ENCODE assay signal across 10 cellular contexts in the genomic region with DNA sequence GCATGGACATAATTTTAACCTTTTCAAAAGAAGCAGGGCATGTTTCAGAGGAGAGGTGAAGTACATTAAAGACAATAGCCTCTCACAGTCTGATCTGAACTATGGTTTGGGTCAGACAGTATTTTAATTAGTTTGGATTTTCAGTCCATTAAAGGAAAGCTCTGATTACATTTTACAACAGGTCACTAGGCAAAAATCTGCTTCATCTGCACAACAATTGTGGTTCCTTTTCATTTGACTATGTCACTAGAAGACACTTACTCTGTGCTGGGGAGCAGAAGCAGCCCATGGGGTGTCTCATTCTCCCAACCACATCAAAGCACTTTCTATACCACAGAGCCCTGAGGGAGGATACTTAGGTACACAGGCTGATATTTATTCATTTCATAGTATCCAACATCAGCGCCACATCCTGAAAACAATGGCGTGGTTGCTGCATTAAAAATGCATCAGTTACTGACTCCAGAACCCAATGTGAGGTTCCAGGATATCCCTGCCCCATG. TPM values are rescaled to one million over a fixed set of nuclear protein-coding genes. Genes with fewer than 3 reads are reported as not detected.
DNase-seq lines count a peak whose midpoint lies in the region; ATAC-seq and TF ChIP-seq lines count a peak whose summit lies in the region.
"Had no signal": no experiment of that assay in that cellular context is flagged by ENCODE, and none has a peak within 500 bp of the region (broad histone marks: within the 10 kb centered on the region; RNA-seq: fewer than 3 reads in every experiment).

No MANE protein-coding gene starts in this region.

- no peak overlapping the region for H3K4me3 ChIP-seq in PC-9
- H3K4me3 ChIP-seq in ovary: no peak overlapping the region

- CTCF ChIA-PET in PC-9 (lab: Charles Lee): no interaction called here
- CTCF ChIA-PET in GM10248 (lab: Yijun Ruan, JAX): no interaction called here

- 94 to 100% (median 98%) methylated on average over 2 of the region's 2 CpGs for WGBS in ovary, 3 donors

- peak overlapping the region; percentile 3; the same call in 1 of the 2 replicates for H3K4me2 ChIP-seq in PC-9

- no peaks in the 10 kb centered on the region for H3K9me2 ChIP-seq in PC-9 (ENCODE audit: insufficient read depth)

- TF ChIP-seq CTCF in PC-9 (conservative IDR thresholded peaks at IDR 0.05): no peak
- TF ChIP-seq CTCF in GM10248 (IDR thresholded peaks at IDR 0.05; ENCODE audit: control extremely low read depth, extremely low read depth, low read depth, missing control alignments): no peak
- no peak for TF ChIP-seq CTCF in ovary (IDR thresholded peaks at IDR 0.05)

- TF ChIP-seq EP300 in ovary (IDR thresholded peaks at IDR 0.05): no peak

- intact Hi-C loops in PC-9 (cut with micrococcal nuclease; ENCODE audit: unreplicated experiment) (no loop called here), ovary (cut with DNase I) (no loop called here)

- POLR2A ChIA-PET in PC-9 (lab: Charles Lee; ENCODE audit: unreplicated experiment): interaction anchor here (0.6 kb wide), 1 partner anchor 1193 kb away, joined by 3 read pairs; no protein-coding TSS in a partner anchor
- POLR2A ChIA-PET in GM10248 (lab: Yijun Ruan, JAX): no interaction called here

- H3K36me3 ChIP-seq in PC-9 (ENCODE audit: low read depth) (no peaks in the 10 kb centered on the region), ovary (no peaks in the 10 kb centered on the region)

- no peaks in the 10 kb centered on the region for H3F3A ChIP-seq in PC-9 (ENCODE audit: insufficient read depth, low read depth)

- no peak for TF ChIP-seq POLR2A in ovary (IDR thresholded peaks at IDR 0.05)

- no peaks in the 10 kb centered on the region for H3K9me3 ChIP-seq in PC-9 (ENCODE audit: insufficient read depth, low read depth)
- no peaks in the 10 kb centered on the region for H3K9me3 ChIP-seq in ovary

- ATAC-seq in GM18520 (IDR thresholded peaks at IDR 0.05; ENCODE audit: unreplicated experiment): peak; percentile 55
- ATAC-seq in HG02642 (IDR thresholded peaks at IDR 0.05; ENCODE audit: poor library complexity, unreplicated experiment): peak; percentile 51
- ATAC-seq in GM19397 (IDR thresholded peaks at IDR 0.05; ENCODE audit: unreplicated experiment): no peak

- H3K4me1 ChIP-seq in PC-9 (replicated peaks; ENCODE audit: insufficient read depth) (no peaks in the 10 kb centered on the region), ovary (ENCODE audit: insufficient read depth) (no peaks in the 10 kb centered on the region)

- H4K20me1 ChIP-seq in PC-9 (ENCODE audit: insufficient read depth): no peaks in the 10 kb centered on the region

- H3K27me3 ChIP-seq in PC-9 (ENCODE audit: insufficient read depth, low read depth) (0 out of 2 replicates have a peak, but pooled peaks cover 7% of the 10 kb centered on the region), ovary (no peaks in the 10 kb centered on the region)

- H3K27ac ChIP-seq in PC-9 (no peak overlapping the region), ovary (no peak overlapping the region)

- no peak overlapping the region for H2AFZ ChIP-seq in PC-9

- BruUV-seq in PC-9 (replicated peaks; lab: Mats Ljungman, UMichigan): no TSS peak

- DNase-seq in PC-9: peak; percentile 7 to 51
- DNase-seq in glomerular visceral epithelial cell (ENCODE audit: extremely low spot score): peak; percentile 6
- DNase-seq in GM10248 (ENCODE audit: extremely low spot score): no peak
- DNase-seq in NCI-H2029 treated with DMSO at 0.1 percent for 48 hours (lab: John Stamatoyannopoulos, UW): no peak
- DNase-seq in ovary: no peak
- DNase-seq: activated B cell treated with CpG ODN at 0.5 μM for 24 hours, immature natural killer cell had no signal

- no peaks in the 10 kb centered on the region for H3K79me2 ChIP-seq in PC-9 (ENCODE audit: low read depth)

RNA-seq across cellular contexts. Expression of gene HDAC2, which starts 36.6 kb away (rescaled TPM):
- total RNA-seq in PC-9 (2021) (129 and 131 TPM in 2 replicates), ovary (10 to 100 TPM; 58.7 to 90.6 (median 80.3) TPM)
- polyA plus RNA-seq in ovary: 100 to 1,000 TPM in 1 of 2 donors, 10 to 100 TPM in 1; 76.9 to 100 TPM

Comparison
In these comparisons a context has a peak if more than half of its experiments do, and no peak if none do; other contexts are left out.
1. DNase-seq: peak in PC-9 (2 of 2) and glomerular visceral epithelial cell (single experiment); none in GM10248 (single experiment), NCI-H2029 treated with DMSO at 0.1 percent for 48 hours (single experiment) and ovary (0 of 5).